ENCODE assay signal across 9 cellular contexts in the genomic region with DNA sequence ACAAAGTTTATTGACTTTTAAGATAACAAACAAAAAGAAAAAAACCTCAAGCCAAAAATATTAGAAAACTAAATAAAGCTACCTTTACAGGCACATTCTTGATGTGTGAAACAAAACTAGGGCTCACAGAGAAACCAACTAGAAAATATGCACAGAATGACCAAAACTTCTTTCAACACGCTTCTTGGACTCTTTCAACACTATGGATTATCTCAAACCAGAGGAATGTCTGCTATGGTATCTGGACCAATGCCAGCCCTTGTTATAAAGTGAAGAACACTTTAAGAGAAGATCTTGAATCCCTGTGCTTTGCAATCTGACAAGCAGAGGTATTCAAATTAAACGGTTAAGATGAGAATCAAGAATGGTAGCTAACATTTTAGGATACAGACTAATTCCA.
A peak's percentile ranks its signal among the peaks of the same experiment; 100 is the strongest.
DNase-seq lines count a peak whose midpoint lies in the region; ATAC-seq, FAIRE-seq and TF ChIP-seq lines count a peak whose summit lies in the region.
"Had no signal": no experiment of that assay in that cellular context is flagged by ENCODE, and none has a peak within 500 bp of the region (broad histone marks: within the 10 kb centered on the region; RNA-seq: fewer than 3 reads in every experiment).

No MANE protein-coding gene starts in this region.

- H3K36me3 ChIP-seq in WERI-Rb-1 = no peaks in the 10 kb centered on the region

- H3K36me3 Mint-ChIP-seq in brain = peaks cover 8% of the 10 kb centered on the region
- peaks cover 3% of the 10 kb centered on the region for H3K36me3 Mint-ChIP-seq in activated T-cell treated with anti-CD3 and anti-CD28 coated beads, Interleukin-2, amount 50 U/mL, for 4 hours (ENCODE audit: insufficient read depth)

- peak overlapping the region in 2 of 5 experiments; percentile 29 to 47 for H3K27ac Mint-ChIP-seq in brain

- no peak for TF ChIP-seq CTCF in AG10803 (conservative IDR thresholded peaks at IDR 0.05; ENCODE audit: low read length)
- no peak for TF ChIP-seq CTCF in brain (conservative IDR thresholded peaks at IDR 0.05)
- TF ChIP-seq CTCF in WERI-Rb-1 (IDR thresholded peaks at IDR 0.05; ENCODE audit: low read depth, low read length) = no peak

- ATAC-seq in activated T-cell treated with anti-CD3 and anti-CD28 coated beads, Interleukin-2, amount 50 U/mL, for 4 hours = no peak

- peak; percentile 9 for FAIRE-seq in HTR-8/SVneo (lab: Jason Lieb, UNC)

- peak overlapping the region; percentile 3 to 76 (median 62) for H3K4me3 Mint-ChIP-seq in brain
- no peak overlapping the region for H3K4me3 Mint-ChIP-seq in activated T-cell treated with anti-CD3 and anti-CD28 coated beads, Interleukin-2, amount 50 U/mL, for 4 hours

- no peaks in the 10 kb centered on the region for H3K9me3 ChIP-seq in WERI-Rb-1 (ENCODE audit: severe bottlenecking)

- no peaks in the 10 kb centered on the region for H3K27me3 Mint-ChIP-seq in brain
- no peaks in the 10 kb centered on the region for H3K27me3 Mint-ChIP-seq in activated T-cell treated with anti-CD3 and anti-CD28 coated beads, Interleukin-2, amount 50 U/mL, for 4 hours (ENCODE audit: low read depth)

- DNase-seq in AG10803 (ENCODE audit: low read depth) = peak; percentile 97
- DNase-seq in HTR-8/SVneo (ENCODE audit: insufficient read length, low spot score) = peak; percentile 51
- peak; percentile 11 to 77 for DNase-seq in lung microvascular endothelial cell (ENCODE audit: low read depth in 2 of 2)
- DNase-seq in activated T-cell treated with anti-CD3 and anti-CD28 coated beads, Interleukin-2, amount 50 U/mL, for 4 hours = no peak
- no peak for DNase-seq in WERI-Rb-1
- DNase-seq in SK-N-DZ (ENCODE audit: low spot score) = no peak
- no peak for DNase-seq in GDM1 (lab: John Stamatoyannopoulos, UW)
- DNase-seq: activated CD4-positive, alpha-beta T cell treated with anti-CD3 and anti-CD28 coated beads, Interleukin-2, amount 50 U/mL, for 1 hour had no signal

- H3K27me3 ChIP-seq in WERI-Rb-1 (ENCODE audit: insufficient read depth, low read depth, severe bottlenecking) = no peaks in the 10 kb centered on the region

- H3K27ac ChIP-seq in WERI-Rb-1 = no peak overlapping the region

- peaks cover 37% of the 10 kb centered on the region for H3K4me1 Mint-ChIP-seq in brain
- H3K4me1 Mint-ChIP-seq in activated T-cell treated with anti-CD3 and anti-CD28 coated beads, Interleukin-2, amount 50 U/mL, for 4 hours (ENCODE audit: low read depth) = no peaks in the 10 kb centered on the region

- peaks cover 0 to 2% (median 0%) of the 10 kb centered on the region in 5 experiments for H3K9me3 Mint-ChIP-seq in brain
- H3K9me3 Mint-ChIP-seq in activated T-cell treated with anti-CD3 and anti-CD28 coated beads, Interleukin-2, amount 50 U/mL, for 4 hours = no peaks in the 10 kb centered on the region

- H3K4me3 ChIP-seq in AG10803 (ENCODE audit: low read length) = no peak overlapping the region
- no peak overlapping the region for H3K4me3 ChIP-seq in WERI-Rb-1 (ENCODE audit: low read depth, low read length)

Comparison
In these comparisons a context has a peak if more than half of its experiments do, and no peak if none do; other contexts are left out.
1. DNase-seq: peak in AG10803 (single experiment), HTR-8/SVneo (single experiment) and lung microvascular endothelial cell (2 of 2); none in activated T-cell treated with anti-CD3 and anti-CD28 coated beads, Interleukin-2, amount 50 U/mL, for 4 hours (single experiment), WERI-Rb-1 (single experiment), SK-N-DZ (single experiment) and GDM1 (single experiment).